In the genomic region with DNA sequence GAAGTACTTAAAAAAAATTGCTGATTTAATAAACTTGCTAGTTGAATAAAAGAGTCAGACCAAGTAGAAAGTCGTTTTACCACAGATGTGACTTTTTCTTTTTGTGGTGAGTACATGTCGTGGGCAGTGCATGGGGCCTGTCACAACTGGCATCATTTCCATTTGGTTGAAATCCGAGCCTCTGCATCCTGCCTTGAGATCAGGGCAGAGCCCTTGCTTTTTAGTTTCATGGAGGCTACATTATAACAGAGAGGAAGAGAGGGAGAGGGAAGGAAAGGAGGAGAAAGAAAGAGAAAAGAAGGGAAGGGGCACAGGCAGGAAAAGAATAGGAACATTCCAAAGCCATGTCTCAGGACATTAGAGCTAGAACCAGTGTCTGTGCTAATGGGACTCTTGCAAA, we compare ENCODE assay signal across 2 cellular contexts.
TF ChIP-seq lines count a peak whose summit lies in the region.

No MANE protein-coding gene starts in this region.

TF ChIP-seq in SK-N-SH treated with all-trans-retinoic acid at 6 μM for 48 hours, 23 proteins besides CTCF, POLR2A, EP300 and RAD21:
- TF ChIP-seq, protein P1, sequence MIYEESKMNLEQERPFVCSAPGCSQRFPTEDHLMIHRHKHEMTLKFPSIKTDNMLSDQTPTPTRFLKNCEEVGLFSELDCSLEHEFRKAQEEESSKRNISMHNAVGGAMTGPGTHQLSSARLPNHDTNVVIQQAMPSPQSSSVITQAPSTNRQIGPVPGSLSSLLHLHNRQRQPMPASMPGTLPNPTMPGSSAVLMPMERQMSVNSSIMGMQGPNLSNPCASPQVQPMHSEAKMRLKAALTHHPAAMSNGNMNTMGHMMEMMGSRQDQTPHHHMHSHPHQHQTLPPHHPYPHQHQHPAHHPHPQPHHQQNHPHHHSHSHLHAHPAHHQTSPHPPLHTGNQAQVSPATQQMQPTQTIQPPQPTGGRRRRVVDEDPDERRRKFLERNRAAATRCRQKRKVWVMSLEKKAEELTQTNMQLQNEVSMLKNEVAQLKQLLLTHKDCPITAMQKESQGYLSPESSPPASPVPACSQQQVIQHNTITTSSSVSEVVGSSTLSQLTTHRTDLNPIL (CRISPR knock-in tag; IDR thresholded peaks at IDR 0.05; ENCODE audit: low read depth) = no peak
- TF ChIP-seq ZFP30 (CRISPR knock-in tag; IDR thresholded peaks at IDR 0.05) (no peak), ZNF565 (CRISPR knock-in tag; conservative IDR thresholded peaks at IDR 0.05; ENCODE audit: low read depth) (no peak), PPARA (CRISPR knock-in tag; IDR thresholded peaks at IDR 0.05; ENCODE audit: borderline replicate concordance) (no peak), SNAI2 (CRISPR knock-in tag; IDR thresholded peaks at IDR 0.05) (no peak), ISL1 (CRISPR knock-in tag; IDR thresholded peaks at IDR 0.05) (no peak), ESRRG (CRISPR knock-in tag; IDR thresholded peaks at IDR 0.05) (no peak), OSR1 (CRISPR knock-in tag; IDR thresholded peaks at IDR 0.05) (no peak), GLIS3 (CRISPR knock-in tag; IDR thresholded peaks at IDR 0.05) (no peak), ZNF70 (CRISPR knock-in tag; IDR thresholded peaks at IDR 0.05) (no peak), RARB (CRISPR knock-in tag; IDR thresholded peaks at IDR 0.05) (no peak), ZC3H10 (CRISPR knock-in tag; IDR thresholded peaks at IDR 0.05) (no peak)
- TF ChIP-seq, protein P2, sequence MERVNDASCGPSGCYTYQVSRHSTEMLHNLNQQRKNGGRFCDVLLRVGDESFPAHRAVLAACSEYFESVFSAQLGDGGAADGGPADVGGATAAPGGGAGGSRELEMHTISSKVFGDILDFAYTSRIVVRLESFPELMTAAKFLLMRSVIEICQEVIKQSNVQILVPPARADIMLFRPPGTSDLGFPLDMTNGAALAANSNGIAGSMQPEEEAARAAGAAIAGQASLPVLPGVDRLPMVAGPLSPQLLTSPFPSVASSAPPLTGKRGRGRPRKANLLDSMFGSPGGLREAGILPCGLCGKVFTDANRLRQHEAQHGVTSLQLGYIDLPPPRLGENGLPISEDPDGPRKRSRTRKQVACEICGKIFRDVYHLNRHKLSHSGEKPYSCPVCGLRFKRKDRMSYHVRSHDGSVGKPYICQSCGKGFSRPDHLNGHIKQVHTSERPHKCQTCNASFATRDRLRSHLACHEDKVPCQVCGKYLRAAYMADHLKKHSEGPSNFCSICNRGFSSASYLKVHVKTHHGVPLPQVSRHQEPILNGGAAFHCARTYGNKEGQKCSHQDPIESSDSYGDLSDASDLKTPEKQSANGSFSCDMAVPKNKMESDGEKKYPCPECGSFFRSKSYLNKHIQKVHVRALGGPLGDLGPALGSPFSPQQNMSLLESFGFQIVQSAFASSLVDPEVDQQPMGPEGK (CRISPR knock-in tag; IDR thresholded peaks at IDR 0.05; ENCODE audit: borderline replicate concordance) = no peak
- TF ChIP-seq, protein P3, sequence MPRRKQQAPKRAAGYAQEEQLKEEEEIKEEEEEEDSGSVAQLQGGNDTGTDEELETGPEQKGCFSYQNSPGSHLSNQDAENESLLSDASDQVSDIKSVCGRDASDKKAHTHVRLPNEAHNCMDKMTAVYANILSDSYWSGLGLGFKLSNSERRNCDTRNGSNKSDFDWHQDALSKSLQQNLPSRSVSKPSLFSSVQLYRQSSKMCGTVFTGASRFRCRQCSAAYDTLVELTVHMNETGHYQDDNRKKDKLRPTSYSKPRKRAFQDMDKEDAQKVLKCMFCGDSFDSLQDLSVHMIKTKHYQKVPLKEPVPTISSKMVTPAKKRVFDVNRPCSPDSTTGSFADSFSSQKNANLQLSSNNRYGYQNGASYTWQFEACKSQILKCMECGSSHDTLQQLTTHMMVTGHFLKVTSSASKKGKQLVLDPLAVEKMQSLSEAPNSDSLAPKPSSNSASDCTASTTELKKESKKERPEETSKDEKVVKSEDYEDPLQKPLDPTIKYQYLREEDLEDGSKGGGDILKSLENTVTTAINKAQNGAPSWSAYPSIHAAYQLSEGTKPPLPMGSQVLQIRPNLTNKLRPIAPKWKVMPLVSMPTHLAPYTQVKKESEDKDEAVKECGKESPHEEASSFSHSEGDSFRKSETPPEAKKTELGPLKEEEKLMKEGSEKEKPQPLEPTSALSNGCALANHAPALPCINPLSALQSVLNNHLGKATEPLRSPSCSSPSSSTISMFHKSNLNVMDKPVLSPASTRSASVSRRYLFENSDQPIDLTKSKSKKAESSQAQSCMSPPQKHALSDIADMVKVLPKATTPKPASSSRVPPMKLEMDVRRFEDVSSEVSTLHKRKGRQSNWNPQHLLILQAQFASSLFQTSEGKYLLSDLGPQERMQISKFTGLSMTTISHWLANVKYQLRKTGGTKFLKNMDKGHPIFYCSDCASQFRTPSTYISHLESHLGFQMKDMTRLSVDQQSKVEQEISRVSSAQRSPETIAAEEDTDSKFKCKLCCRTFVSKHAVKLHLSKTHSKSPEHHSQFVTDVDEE (CRISPR knock-in tag; IDR thresholded peaks at IDR 0.05) = no peak
- TF ChIP-seq, protein P4, sequence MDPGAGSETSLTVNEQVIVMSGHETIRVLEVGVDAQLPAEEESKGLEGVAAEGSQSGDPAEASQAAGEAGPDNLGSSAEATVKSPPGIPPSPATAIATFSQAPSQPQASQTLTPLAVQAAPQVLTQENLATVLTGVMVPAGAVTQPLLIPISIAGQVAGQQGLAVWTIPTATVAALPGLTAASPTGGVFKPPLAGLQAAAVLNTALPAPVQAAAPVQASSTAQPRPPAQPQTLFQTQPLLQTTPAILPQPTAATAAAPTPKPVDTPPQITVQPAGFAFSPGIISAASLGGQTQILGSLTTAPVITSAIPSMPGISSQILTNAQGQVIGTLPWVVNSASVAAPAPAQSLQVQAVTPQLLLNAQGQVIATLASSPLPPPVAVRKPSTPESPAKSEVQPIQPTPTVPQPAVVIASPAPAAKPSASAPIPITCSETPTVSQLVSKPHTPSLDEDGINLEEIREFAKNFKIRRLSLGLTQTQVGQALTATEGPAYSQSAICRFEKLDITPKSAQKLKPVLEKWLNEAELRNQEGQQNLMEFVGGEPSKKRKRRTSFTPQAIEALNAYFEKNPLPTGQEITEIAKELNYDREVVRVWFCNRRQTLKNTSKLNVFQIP (CRISPR knock-in tag; IDR thresholded peaks at IDR 0.05; ENCODE audit: borderline replicate concordance, low read depth) = no peak

TF ChIP-seq in SK-N-SH, 30 proteins besides CTCF, POLR2A, EP300 and RAD21:
- TF ChIP-seq, protein P5, sequence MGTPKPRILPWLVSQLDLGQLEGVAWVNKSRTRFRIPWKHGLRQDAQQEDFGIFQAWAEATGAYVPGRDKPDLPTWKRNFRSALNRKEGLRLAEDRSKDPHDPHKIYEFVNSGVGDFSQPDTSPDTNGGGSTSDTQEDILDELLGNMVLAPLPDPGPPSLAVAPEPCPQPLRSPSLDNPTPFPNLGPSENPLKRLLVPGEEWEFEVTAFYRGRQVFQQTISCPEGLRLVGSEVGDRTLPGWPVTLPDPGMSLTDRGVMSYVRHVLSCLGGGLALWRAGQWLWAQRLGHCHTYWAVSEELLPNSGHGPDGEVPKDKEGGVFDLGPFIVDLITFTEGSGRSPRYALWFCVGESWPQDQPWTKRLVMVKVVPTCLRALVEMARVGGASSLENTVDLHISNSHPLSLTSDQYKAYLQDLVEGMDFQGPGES (IDR thresholded peaks at IDR 0.05; ENCODE audit: low read depth, low read length) = no peak
- TF ChIP-seq YY1 (IDR thresholded peaks at IDR 0.05; ENCODE audit: low read depth) = no peak
